ENCODE assay signal across 8 cellular contexts in genomic region chr11:74611369-74611861, GRCh38. TPM values are rescaled to one million over a fixed set of nuclear protein-coding genes. Genes with fewer than 3 reads are reported as not detected.
DNase-seq lines count a peak whose midpoint lies in the region; ATAC-seq and TF ChIP-seq lines count a peak whose summit lies in the region.

No MANE protein-coding gene starts in this region.

- no peaks in the 10 kb centered on the region for H3K27me3 ChIP-seq in mesenchymal stem cell (ENCODE audit: control insufficient read depth in 1 of 2, insufficient read depth in 1 of 2, low read length in 2 of 2)
- no peaks in the 10 kb centered on the region for H3K27me3 ChIP-seq in CD8-positive, alpha-beta T cell (ENCODE audit: insufficient read depth, low read length)

- ATAC-seq in CD8-positive, alpha-beta T cell: no peak
- no peak for ATAC-seq in HG02981 (IDR thresholded peaks at IDR 0.05; ENCODE audit: unreplicated experiment)

- no peaks in the 10 kb centered on the region for H3K9me3 Mint-ChIP-seq in chondrocyte (ENCODE audit: low read depth)
- H3K9me3 Mint-ChIP-seq in CD8-positive, alpha-beta T cell: no peaks in the 10 kb centered on the region

- intact Hi-C loops in CD8-positive, alpha-beta T cell (cut with DNase I, micrococcal nuclease): no loop called here

- peak overlapping the region; percentile 76 for H3K9ac ChIP-seq in mesenchymal stem cell (ENCODE audit: low read length)

- H3K27ac ChIP-seq in mesenchymal stem cell (ENCODE audit: low read length, poor library complexity, severe bottlenecking): no peak overlapping the region
- H3K27ac ChIP-seq in CD8-positive, alpha-beta T cell (ENCODE audit: low read depth, low read length): no peak overlapping the region

- peak; percentile 89 for TF ChIP-seq CTCF in chondrocyte (IDR thresholded peaks at IDR 0.05)
- no peak for TF ChIP-seq CTCF in CD8-positive, alpha-beta T cell (IDR thresholded peaks at IDR 0.05)

- H3K4ac ChIP-seq in mesenchymal stem cell (ENCODE audit: low read depth in 1 of 2, low read length in 2 of 2): no peak overlapping the region

- H3K23ac ChIP-seq in mesenchymal stem cell (ENCODE audit: low read length in 2 of 2): no peak overlapping the region

- WGBS in mesenchymal stem cell: 100% methylated on average over 1 of the region's 2 CpGs

- no peak overlapping the region for H2AK5ac ChIP-seq in mesenchymal stem cell (ENCODE audit: low read length, severe bottlenecking)

- H2BK120ac ChIP-seq in mesenchymal stem cell (ENCODE audit: low read depth, low read length): no peak overlapping the region

- no peaks in the 10 kb centered on the region for H3K9me3 ChIP-seq in mesenchymal stem cell (ENCODE audit: control insufficient read depth, low read length)
- H3K9me3 ChIP-seq in CD8-positive, alpha-beta T cell (ENCODE audit: low read length): no peaks in the 10 kb centered on the region

- H3K4me3 Mint-ChIP-seq in chondrocyte (ENCODE audit: unreplicated experiment): no peak overlapping the region
- no peak overlapping the region for H3K4me3 Mint-ChIP-seq in CD8-positive, alpha-beta T cell

- H3K27ac Mint-ChIP-seq in chondrocyte (ENCODE audit: unreplicated experiment): peak overlapping the region; percentile 90
- H3K27ac Mint-ChIP-seq in CD8-positive, alpha-beta T cell: no peak overlapping the region

- peaks cover 5% of the 10 kb centered on the region for H3K36me3 Mint-ChIP-seq in chondrocyte (ENCODE audit: low read depth)
- H3K36me3 Mint-ChIP-seq in CD8-positive, alpha-beta T cell: peaks cover 28% of the 10 kb centered on the region

- peaks cover 14% of the 10 kb centered on the region for H3K4me1 Mint-ChIP-seq in chondrocyte (ENCODE audit: low read depth)
- no peaks in the 10 kb centered on the region for H3K4me1 Mint-ChIP-seq in CD8-positive, alpha-beta T cell (ENCODE audit: low read depth)

- no peak overlapping the region for H2AFZ ChIP-seq in mesenchymal stem cell (ENCODE audit: low read depth, low read length)

- H2BK5ac ChIP-seq in mesenchymal stem cell (ENCODE audit: low read depth, low read length, poor library complexity, severe bottlenecking): no peak overlapping the region

- H3K27me3 Mint-ChIP-seq in chondrocyte (ENCODE audit: low read depth): no peaks in the 10 kb centered on the region
- no peaks in the 10 kb centered on the region for H3K27me3 Mint-ChIP-seq in CD8-positive, alpha-beta T cell (ENCODE audit: low read depth)

- peaks cover 0 to 34% of the 10 kb centered on the region in 2 experiments for H3K36me3 ChIP-seq in mesenchymal stem cell (ENCODE audit: control insufficient read depth in 1 of 2, insufficient read depth in 2 of 2, low read depth in 1 of 2, low read length in 2 of 2)
- H3K36me3 ChIP-seq in CD8-positive, alpha-beta T cell (ENCODE audit: insufficient read depth, low read length): peaks cover 15% of the 10 kb centered on the region

- H2BK12ac ChIP-seq in mesenchymal stem cell (ENCODE audit: low read length in 2 of 2): no peak overlapping the region

- H3K4me2 ChIP-seq in mesenchymal stem cell (ENCODE audit: low read length, poor library complexity, severe bottlenecking): no peak overlapping the region

- CTCF ChIA-PET in CD8-positive, alpha-beta T cell (lab: Charles Lee): no interaction called here

- no peak overlapping the region for H3K18ac ChIP-seq in mesenchymal stem cell (ENCODE audit: low read depth in 1 of 2, low read length in 2 of 2)

- H4K91ac ChIP-seq in mesenchymal stem cell (ENCODE audit: low read length): no peak overlapping the region

- H3K79me1 ChIP-seq in mesenchymal stem cell (replicated peaks; ENCODE audit: low read length, poor library complexity, severe bottlenecking): peaks cover 12% of the 10 kb centered on the region

- no peak overlapping the region for H3K14ac ChIP-seq in mesenchymal stem cell (ENCODE audit: low read length in 2 of 2)

- no peak overlapping the region for H4K8ac ChIP-seq in mesenchymal stem cell (ENCODE audit: low read length)

- H3K4me1 ChIP-seq in mesenchymal stem cell (ENCODE audit: control insufficient read depth, insufficient read depth, low read depth, low read length): no peaks in the 10 kb centered on the region
- no peaks in the 10 kb centered on the region for H3K4me1 ChIP-seq in CD8-positive, alpha-beta T cell (ENCODE audit: insufficient read depth, low read length)

- H3K4me3 ChIP-seq in mesenchymal stem cell (ENCODE audit: insufficient read depth in 1 of 2, low read depth in 1 of 2, low read length in 2 of 2): no peak overlapping the region
- no peak overlapping the region for H3K4me3 ChIP-seq in CD8-positive, alpha-beta T cell (ENCODE audit: low read depth, low read length)

- POLR2A ChIA-PET in CD8-positive, alpha-beta T cell (lab: Charles Lee): no interaction called here

- H2BK15ac ChIP-seq in mesenchymal stem cell (ENCODE audit: low read depth, poor library complexity, severe bottlenecking): no peak overlapping the region

- peak; percentile 53 for DNase-seq in DMS79 (lab: John Stamatoyannopoulos, UW)
- peak; percentile 50 for DNase-seq in NAMALWA (ENCODE audit: low spot score)
- no peak for DNase-seq in chondrocyte (ENCODE audit: low spot score)
- peak; percentile 68 for DNase-seq in mesenchymal stem cell
- no peak for DNase-seq in DMS153 treated with DMSO at 0.1 percent for 48 hours (lab: John Stamatoyannopoulos, UW; ENCODE audit: unreplicated experiment)
- no peak for DNase-seq in CD8-positive, alpha-beta T cell
- no peak for DNase-seq in HK-2 (ENCODE audit: unreplicated experiment)

RNA-seq across cellular contexts. Expression of gene POLD3, which starts 19.0 kb away (rescaled TPM):
- total RNA-seq in chondrocyte: 8.2 to 14.9 TPM (median 9.4 TPM) in 3 replicates
- polyA plus RNA-seq in mesenchymal stem cell (2013, experiment 1 of 2): 6.4 TPM
- 6.1 TPM for polyA plus RNA-seq in mesenchymal stem cell (2013, experiment 2 of 2)
- 1 to 10 TPM; 4.0 TPM for total RNA-seq in CD8-positive, alpha-beta T cell

Comparison
In these comparisons a context has a peak if more than half of its experiments do, and no peak if none do; other contexts are left out.
1. DNase-seq: peak in DMS79 (single experiment), NAMALWA (single experiment) and mesenchymal stem cell (single experiment); none in chondrocyte (single experiment), DMS153 treated with DMSO at 0.1 percent for 48 hours (single experiment), CD8-positive, alpha-beta T cell (0 of 7) and HK-2 (single experiment).